ENCODE assay signal across 10 cellular contexts in genomic region chr2:47653909-47654789, GRCh38.
DNase-seq lines count a peak whose midpoint lies in the region; ATAC-seq, FAIRE-seq and TF ChIP-seq lines count a peak whose summit lies in the region.
"Had no signal": no experiment of that assay in that cellular context is flagged by ENCODE, and none has a peak within 500 bp of the region (broad histone marks: within the 10 kb centered on the region; RNA-seq: fewer than 3 reads in every experiment).

No MANE protein-coding gene starts in this region.

- no peaks in the 10 kb centered on the region for H3K9me3 Mint-ChIP-seq in activated CD4-positive, alpha-beta T cell treated with anti-CD3 and anti-CD28 coated beads for 36 hours (ENCODE audit: low read depth)

- H3K27me3 Mint-ChIP-seq in activated CD4-positive, alpha-beta T cell treated with anti-CD3 and anti-CD28 coated beads for 36 hours = no peaks in the 10 kb centered on the region

- H3K9ac ChIP-seq in KMS-11 (no peak overlapping the region), GM12878 (ENCODE audit: control insufficient read depth, insufficient read depth, low read length) (no peak overlapping the region)

- RAD21 ChIA-PET in GM12878 (lab: Charles Lee; ENCODE audit: unreplicated experiment) = interaction anchor here (0.8 to 2.9 kb wide), 4 partner anchors 69 to 114 kb away, joined by 3 to 14 read pairs (median 3); no protein-coding TSS in a partner anchor

- peak; percentile 50 for ATAC-seq in GM12878
- peak; percentile 78 for ATAC-seq in mucosa of descending colon
- no peak for ATAC-seq in activated CD4-positive, alpha-beta T cell treated with anti-CD3 and anti-CD28 coated beads for 36 hours
- no peak for ATAC-seq in GM19351 (IDR thresholded peaks at IDR 0.05; ENCODE audit: unreplicated experiment)
- ATAC-seq in GM18502 (IDR thresholded peaks at IDR 0.05; ENCODE audit: poor library complexity, unreplicated experiment) = no peak

- no peak overlapping the region for H3K27ac Mint-ChIP-seq in activated CD4-positive, alpha-beta T cell treated with anti-CD3 and anti-CD28 coated beads for 36 hours

- H3K4me3 ChIP-seq in KMS-11 (IDR thresholded peaks at IDR 0.05; ENCODE audit: insufficient read depth, low read depth, low read length) = no peak overlapping the region
- no peak overlapping the region for H3K4me3 ChIP-seq in GM12878
- H3K4me3 ChIP-seq in mucosa of descending colon = no peak overlapping the region
- H3K4me3 ChIP-seq: tibial artery had no signal

- intact Hi-C loops in GM12878 (cut with micrococcal nuclease; ENCODE audit: unreplicated experiment) = no loop called here
- intact Hi-C loops in mucosa of descending colon (cut with DNase I, micrococcal nuclease) = no loop called here
- intact Hi-C loops in activated CD4-positive, alpha-beta T cell treated with anti-CD3 and anti-CD28 coated beads for 36 hours (cut with DNase I, micrococcal nuclease) = no loop called here

- peak; percentile 47; the same call in 1 of the 2 replicates for TF ChIP-seq RAD21 in GM12878 (IDR thresholded peaks at IDR 0.05; ENCODE audit: insufficient read depth, low read depth, low read length)

- H3K36me3 ChIP-seq in KMS-11 (ENCODE audit: insufficient read depth) = no peaks in the 10 kb centered on the region
- no peaks in the 10 kb centered on the region for H3K36me3 ChIP-seq in GM12878 (ENCODE audit: control insufficient read depth in 2 of 2, insufficient read depth in 2 of 2, low read length in 1 of 2)
- H3K36me3 ChIP-seq in mucosa of descending colon (ENCODE audit: low read depth) = no peaks in the 10 kb centered on the region
- H3K36me3 ChIP-seq: tibial artery had no signal

- in situ Hi-C loops in GM12878 (cut with MboI) = no loop called here

- H4K20me1 ChIP-seq in KMS-11 (ENCODE audit: insufficient read depth) (no peaks in the 10 kb centered on the region), GM12878 (ENCODE audit: control insufficient read depth, insufficient read depth) (no peaks in the 10 kb centered on the region)

- no peaks in the 10 kb centered on the region for H3K36me3 Mint-ChIP-seq in activated CD4-positive, alpha-beta T cell treated with anti-CD3 and anti-CD28 coated beads for 36 hours (ENCODE audit: low read depth)

- TF ChIP-seq POLR2A in GM12878 (IDR thresholded peaks at IDR 0.05; ENCODE audit: low read depth, low read length) = no peak

- H3K79me2 ChIP-seq in KMS-11 (ENCODE audit: insufficient read depth, low read depth) (no peaks in the 10 kb centered on the region), GM12878 (ENCODE audit: control insufficient read depth, insufficient read depth, low read length) (no peaks in the 10 kb centered on the region)

- H3K9me3 ChIP-seq in GM12878 (replicated peaks; ENCODE audit: control insufficient read depth, insufficient read depth, low read length) (no peaks in the 10 kb centered on the region), mucosa of descending colon (no peaks in the 10 kb centered on the region)
- H3K9me3 ChIP-seq: tibial artery had no signal

- H3K4me2 ChIP-seq in KMS-11 (no peak overlapping the region), GM12878 (ENCODE audit: control insufficient read depth, insufficient read depth) (peak overlapping the region; percentile 88; the same call in 1 of the 2 replicates)

- H3K4me1 ChIP-seq in KMS-11 (ENCODE audit: low read depth, poor library complexity, severe bottlenecking) (no peaks in the 10 kb centered on the region), GM12878 (ENCODE audit: control insufficient read depth, insufficient read depth, low read length) (peaks cover 39% of the 10 kb centered on the region), mucosa of descending colon (ENCODE audit: low read depth) (no peaks in the 10 kb centered on the region)
- H3K4me1 ChIP-seq: tibial artery had no signal

- WGBS in GM12878 (ENCODE audit: insufficient coverage, insufficient replicate concordance, low lambda C conversion rate, missing lambda C conversion rate) = 46% methylated on average over 20 of the region's 20 CpGs

- no peak overlapping the region for H3K4me3 Mint-ChIP-seq in activated CD4-positive, alpha-beta T cell treated with anti-CD3 and anti-CD28 coated beads for 36 hours

- SMC1A ChIA-PET in GM12878 (lab: Charles Lee; ENCODE audit: uncharacterized antibody, unreplicated experiment) = interaction anchor here (0.6 to 4.6 kb wide), 11 partner anchors 12 to 937 kb away, joined by 3 to 39 read pairs (median 3); no protein-coding TSS in a partner anchor

- H2AFZ ChIP-seq in KMS-11 (ENCODE audit: low read depth) (no peak overlapping the region), GM12878 (ENCODE audit: control insufficient read depth, low read depth, low read length) (peak overlapping the region; percentile 13; the same call in 1 of the 2 replicates)

- TF ChIP-seq CTCF in D721Med (IDR thresholded peaks at IDR 0.05; ENCODE audit: insufficient read depth, missing control alignments) = peak; percentile 20
- 0 out of 2 replicates have a peak, but pooled peaks have one; percentile 18 for TF ChIP-seq CTCF in KMS-11 (conservative IDR thresholded peaks at IDR 0.05; ENCODE audit: low read depth, low read length)
- TF ChIP-seq CTCF in GM12878 (IDR thresholded peaks at IDR 0.05 in 2 of 3, conservative IDR thresholded peaks at IDR 0.05 in 1 of 3; ENCODE audit: control insufficient read depth in 2 of 3, extremely low read depth in 1 of 3, insufficient read depth in 1 of 3, low read depth in 3 of 3, low read length in 3 of 3) = peak in 2 of 3 experiments; percentile 31 to 35; a peak in 3 of 6 replicates
- no peak for TF ChIP-seq CTCF in mucosa of descending colon (IDR thresholded peaks at IDR 0.05)

- POLR2A ChIA-PET in GM12878 (lab: Charles Lee) = interaction anchor here (0.6 to 1.4 kb wide), 2 partner anchors 57 to 99 kb away, joined by 4 to 10 read pairs; no protein-coding TSS in a partner anchor
- POLR2A ChIA-PET in activated CD4-positive, alpha-beta T cell treated with anti-CD3 and anti-CD28 coated beads for 36 hours (lab: Charles Lee) = interaction anchor here (0.6 kb wide), 1 partner anchor 113 kb away, joined by 4 read pairs; no protein-coding TSS in a partner anchor

- H3K27me3 ChIP-seq in KMS-11 (ENCODE audit: insufficient read depth, low read depth) (no peaks in the 10 kb centered on the region), GM12878 (replicated peaks in 1 of 2; ENCODE audit: control insufficient read depth in 2 of 2, insufficient read depth in 2 of 2, low read length in 1 of 2) (no peaks in the 10 kb centered on the region; a peak in 1 of 4 replicates)

- no peaks in the 10 kb centered on the region for H3K4me1 Mint-ChIP-seq in activated CD4-positive, alpha-beta T cell treated with anti-CD3 and anti-CD28 coated beads for 36 hours

- FAIRE-seq in D721Med (lab: Jason Lieb, UNC) (no peak), GM12878 (lab: Jason Lieb, UNC) (peak; percentile 27)

- H3K27ac ChIP-seq in KMS-11 (no peak overlapping the region), GM12878 (ENCODE audit: control insufficient read depth, insufficient read depth) (no peak overlapping the region)
- H3K27ac ChIP-seq: tibial artery had no signal

- TF ChIP-seq EP300 in GM12878 (IDR thresholded peaks at IDR 0.05; ENCODE audit: borderline replicate concordance in 1 of 2, control insufficient read depth in 1 of 2, low read depth in 2 of 2, low read length in 2 of 2) = no peak

- CTCF ChIA-PET in GM12878 (lab: Yijun Ruan, JAX) = interaction anchor here (0.6 to 1.9 kb wide), 10 partner anchors 9 to 319 kb away, joined by 3 to 10 read pairs (median 4); no protein-coding TSS in a partner anchor
- CTCF ChIA-PET in activated CD4-positive, alpha-beta T cell treated with anti-CD3 and anti-CD28 coated beads for 36 hours (lab: Charles Lee) = interaction anchor here (1.0 kb wide), 1 partner anchor 11 kb away, joined by 3 read pairs; no protein-coding TSS in a partner anchor

- no peak for DNase-seq in D721Med (ENCODE audit: insufficient read length, low spot score)
- no peak for DNase-seq in GM12878 (ENCODE audit: low read depth, low spot score)
- peak in 2 of 3 donors; percentile 34 to 78 for DNase-seq in mucosa of descending colon
- no peak for DNase-seq in NCI-H2081 treated with DMSO at 0.1 percent for 48 hours (lab: John Stamatoyannopoulos, UW)
- DNase-seq in activated CD4-positive, alpha-beta T cell treated with anti-CD3 and anti-CD28 coated beads for 36 hours = no peak
- DNase-seq: activated gamma-delta T cell, tibial artery had no signal

- BruUV-seq in GM12878 (replicated peaks; lab: Mats Ljungman, UMichigan) = no TSS peak

TF ChIP-seq in GM12878, 131 proteins besides CTCF, POLR2A, EP300 and RAD21 (continues in another document):
- TF ChIP-seq ELK1 (IDR thresholded peaks at IDR 0.05; ENCODE audit: low read depth, low read length) (no peak), DPF2 (IDR thresholded peaks at IDR 0.05) (peak; percentile 77), RUNX3 (IDR thresholded peaks at IDR 0.05; ENCODE audit: low read length) (peak; percentile 47), PML (IDR thresholded peaks at IDR 0.05; ENCODE audit: low read length) (no peak)
- TF ChIP-seq, protein P1, sequence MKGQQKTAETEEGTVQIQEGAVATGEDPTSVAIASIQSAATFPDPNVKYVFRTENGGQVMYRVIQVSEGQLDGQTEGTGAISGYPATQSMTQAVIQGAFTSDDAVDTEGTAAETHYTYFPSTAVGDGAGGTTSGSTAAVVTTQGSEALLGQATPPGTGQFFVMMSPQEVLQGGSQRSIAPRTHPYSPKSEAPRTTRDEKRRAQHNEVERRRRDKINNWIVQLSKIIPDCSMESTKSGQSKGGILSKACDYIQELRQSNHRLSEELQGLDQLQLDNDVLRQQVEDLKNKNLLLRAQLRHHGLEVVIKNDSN (IDR thresholded peaks at IDR 0.05; ENCODE audit: borderline replicate concordance, extremely low read length, insufficient read depth, low read depth, low read length) = peak; percentile 20

Comparison
In these comparisons a context has a peak if more than half of its experiments do, and no peak if none do; other contexts are left out.
1. DNase-seq: peak in mucosa of descending colon (2 of 3); none in D721Med (single experiment), GM12878 (single experiment), NCI-H2081 treated with DMSO at 0.1 percent for 48 hours (single experiment) and activated CD4-positive, alpha-beta T cell treated with anti-CD3 and anti-CD28 coated beads for 36 hours (single experiment).
2. ATAC-seq: peak in GM12878 (single experiment) and mucosa of descending colon (single experiment); none in activated CD4-positive, alpha-beta T cell treated with anti-CD3 and anti-CD28 coated beads for 36 hours (single experiment), GM19351 (single experiment) and GM18502 (single experiment).